In genomic region chr22:19970479-19971275, GRCh38 we compare ENCODE assay signal across 8 cellular contexts. TPM values are rescaled to one million over a fixed set of nuclear protein-coding genes. Genes with fewer than 3 reads are reported as not detected.
A peak's percentile ranks its signal among the peaks of the same experiment; 100 is the strongest.
DNase-seq lines count a peak whose midpoint lies in the region; ATAC-seq and TF ChIP-seq lines count a peak whose summit lies in the region.

No MANE protein-coding gene starts in this region.

- no peaks in the 10 kb centered on the region for H3K27me3 Mint-ChIP-seq in activated B cell treated with CpG ODN at 0.5 μM for 24 hours

- peaks cover 3% of the 10 kb centered on the region for H3K36me3 ChIP-seq in kidney epithelial cell (ENCODE audit: control insufficient read depth, insufficient read depth, low read length)

- ATAC-seq in activated B cell treated with CpG ODN at 0.5 μM for 24 hours (ENCODE audit: low read depth), result peak; percentile 87
- no peak for ATAC-seq in GM18505 (IDR thresholded peaks at IDR 0.05; ENCODE audit: unreplicated experiment)
- no peak for ATAC-seq in HG03442 (IDR thresholded peaks at IDR 0.05; ENCODE audit: unreplicated experiment)

- H3K36me3 Mint-ChIP-seq in activated B cell treated with CpG ODN at 0.5 μM for 24 hours (ENCODE audit: low read depth), result peaks cover 20% of the 10 kb centered on the region

- no peak overlapping the region for H3K27ac Mint-ChIP-seq in activated B cell treated with CpG ODN at 0.5 μM for 24 hours

- POLR2A ChIA-PET in activated B cell treated with CpG ODN at 0.5 μM for 24 hours (lab: Charles Lee), result interaction anchor here (0.8 to 0.9 kb wide), 2 partner anchors 15 to 56 kb away, joined by 3 read pairs; no protein-coding TSS in a partner anchor

- no peak overlapping the region for H3K4me3 Mint-ChIP-seq in activated B cell treated with CpG ODN at 0.5 μM for 24 hours

- no peaks in the 10 kb centered on the region for H3K27me3 ChIP-seq in kidney epithelial cell (ENCODE audit: control insufficient read depth, insufficient read depth, low read length)

- peaks cover 9% of the 10 kb centered on the region for H3K4me1 Mint-ChIP-seq in activated B cell treated with CpG ODN at 0.5 μM for 24 hours

- DNase-seq in GDM1 (lab: John Stamatoyannopoulos, UW), result peak; percentile 34
- peak; percentile 74 for DNase-seq in activated B cell treated with CpG ODN at 0.5 μM for 24 hours
- peak; percentile 67 to 73 for DNase-seq in T47D (ENCODE audit: low read depth in 1 of 2, low spot score in 1 of 2)
- DNase-seq in kidney epithelial cell (ENCODE audit: low read depth), result no peak
- DNase-seq in stimulated activated CD4-positive, alpha-beta T cell treated with anti-CD3 and anti-CD28 coated beads, Interleukin-2, amount 100 ng/mL, for 48 hours, result peak; percentile 76 to 85

- no peak overlapping the region for H3K4me3 ChIP-seq in kidney epithelial cell (ENCODE audit: low read depth, low read length)

- CTCF ChIA-PET in activated B cell treated with CpG ODN at 0.5 μM for 24 hours (lab: Charles Lee), result interaction anchor here (1.0 to 3.0 kb wide), 4 partner anchors 17 to 186 kb away, joined by 3 to 33 read pairs (median 4); no protein-coding TSS in a partner anchor

- in situ Hi-C loops in T47D (cut with HindIII; ENCODE audit: low pct_unique_long_range_greater_than_20kb, low sequenced_read_pairs), result no loop called here

- intact Hi-C loops in activated B cell treated with CpG ODN at 0.5 μM for 24 hours (cut with micrococcal nuclease), result loop anchor here (1.0 to 2.0 kb wide), 8 partner anchors 43 to 315 kb away; partner anchors contain the start of genes RANBP1, TRMT2A and ZDHHC8

- no peaks in the 10 kb centered on the region for H3K9me3 Mint-ChIP-seq in activated B cell treated with CpG ODN at 0.5 μM for 24 hours

- TF ChIP-seq CTCF in LNCAP (IDR thresholded peaks at IDR 0.05), result peak; percentile 94
- TF ChIP-seq CTCF in activated B cell treated with CpG ODN at 0.5 μM for 24 hours (IDR thresholded peaks at IDR 0.05), result peak; percentile 43
- peak; percentile 99 for TF ChIP-seq CTCF in kidney epithelial cell (IDR thresholded peaks at IDR 0.05; ENCODE audit: insufficient read depth, low read length, poor library complexity, severe bottlenecking)

- no peak for TF ChIP-seq POLR2A in GM18505 (IDR thresholded peaks at IDR 0.05; ENCODE audit: borderline replicate concordance, extremely low read depth, insufficient read depth, insufficient read length)

RNA-seq across cellular contexts. Expression of gene TXNRD2, which starts 29.1 kb away (rescaled TPM):
- total RNA-seq in activated B cell treated with CpG ODN at 0.5 μM for 24 hours, result 24.4 and 31.2 TPM in 2 replicates
- total RNA-seq in kidney epithelial cell, result 30.0 and 50.4 TPM in 2 replicates

RNA-seq across cellular contexts. Expression of gene COMT, which starts 29.1 kb away (rescaled TPM):
- total RNA-seq in activated B cell treated with CpG ODN at 0.5 μM for 24 hours (40.6 and 49.5 TPM in 2 replicates), kidney epithelial cell (371 and 403 TPM in 2 replicates)

RNA-seq across cellular contexts. Expression of gene ARVCF, which starts 45.9 kb away (rescaled TPM):
- total RNA-seq in activated B cell treated with CpG ODN at 0.5 μM for 24 hours, result 2.3 and 6.5 TPM in 2 replicates
- total RNA-seq in kidney epithelial cell, result 74.5 and 107 TPM in 2 replicates

RNA-seq across cellular contexts. Expression of gene TANGO2, which starts 50.2 kb away (rescaled TPM):
- 46.1 and 47.2 TPM in 2 replicates for total RNA-seq in activated B cell treated with CpG ODN at 0.5 μM for 24 hours
- 20.9 and 22.0 TPM in 2 replicates for total RNA-seq in kidney epithelial cell

Comparison
In these comparisons a context has a peak if more than half of its experiments do, and no peak if none do; other contexts are left out.
1. CTCF ChIP-seq: peak in every context shown above with its lines; median percentile 99 in kidney epithelial cell; 94 in LNCAP; 43 in activated B cell treated with CpG ODN at 0.5 μM for 24 hours.
2. RNA of gene ARVCF, which starts 45.9 kb away (total RNA-seq): 74.5 to 107 TPM in kidney epithelial cell; 2.3 to 6.5 TPM in activated B cell treated with CpG ODN at 0.5 μM for 24 hours; every median in the first group is over 10 times any median in the second.